In genomic region chr3:52036829-52037228, GRCh38 we compare ENCODE assay signal across 16 cellular contexts. TPM values are rescaled to one million over a fixed set of nuclear protein-coding genes. Genes with fewer than 3 reads are reported as not detected.
A peak's percentile ranks its signal among the peaks of the same experiment; 100 is the strongest.
DNase-seq lines count a peak whose midpoint lies in the region; ATAC-seq and TF ChIP-seq lines count a peak whose summit lies in the region.
"Had no signal": no experiment of that assay in that cellular context is flagged by ENCODE, and none has a peak within 500 bp of the region (broad histone marks: within the 10 kb centered on the region; RNA-seq: fewer than 3 reads in every experiment).

No MANE protein-coding gene starts in this region.

- H4K20me1 ChIP-seq in PC-9 (ENCODE audit: insufficient read depth): no peaks in the 10 kb centered on the region; the same call in 1 of the 2 replicates

- H3K27ac ChIP-seq in PC-9 (no peak overlapping the region), temporal lobe (ENCODE audit: low read depth, low read length) (peak overlapping the region; percentile 33), tibial artery (no peak overlapping the region)
- H3K27ac ChIP-seq: breast epithelium, lower lobe of right lung had no signal

- no peaks in the 10 kb centered on the region for H3K36me3 ChIP-seq in PC-9 (ENCODE audit: low read depth)
- H3K36me3 ChIP-seq in tibial artery: no peaks in the 10 kb centered on the region
- H3K36me3 ChIP-seq: breast epithelium, lower lobe of right lung had no signal

- H3K4me1 ChIP-seq in PC-9 (replicated peaks; ENCODE audit: insufficient read depth) (no peaks in the 10 kb centered on the region), tibial artery (peaks cover 0 to 13% (median 4%) of the 10 kb centered on the region in 4 donors)

- H3F3A ChIP-seq in PC-9 (ENCODE audit: insufficient read depth, low read depth): no peaks in the 10 kb centered on the region

- H3K27me3 ChIP-seq in PC-9 (ENCODE audit: insufficient read depth, low read depth): no peaks in the 10 kb centered on the region
- no peaks in the 10 kb centered on the region for H3K27me3 ChIP-seq in tibial artery
- H3K27me3 ChIP-seq: breast epithelium had no signal

- CTCF ChIA-PET in PC-9 (lab: Charles Lee): no interaction called here

- ATAC-seq in GM21526 (IDR thresholded peaks at IDR 0.05; ENCODE audit: low FRiP score, unreplicated experiment): no peak
- ATAC-seq: lower lobe of right lung had no signal

- H3K4me2 ChIP-seq in PC-9: no peak overlapping the region

- no peaks in the 10 kb centered on the region for H3K9me2 ChIP-seq in PC-9 (ENCODE audit: insufficient read depth)

- H3K79me2 ChIP-seq in PC-9 (ENCODE audit: low read depth): no peaks in the 10 kb centered on the region

- no peak overlapping the region for H3K4me3 ChIP-seq in PC-9
- no peak overlapping the region for H3K4me3 ChIP-seq in epithelial cell of esophagus (ENCODE audit: low read length)
- H3K4me3 ChIP-seq in tibial artery: no peak overlapping the region
- H3K4me3 ChIP-seq: breast epithelium, lower lobe of right lung had no signal

- BruUV-seq in PC-9 (replicated peaks; lab: Mats Ljungman, UMichigan): no TSS peak

- H3K9me3 ChIP-seq in PC-9 (ENCODE audit: insufficient read depth, low read depth) (no peaks in the 10 kb centered on the region), tibial artery (no peaks in the 10 kb centered on the region)
- H3K9me3 ChIP-seq: breast epithelium, lower lobe of right lung had no signal

- POLR2A ChIA-PET in PC-9 (lab: Charles Lee; ENCODE audit: unreplicated experiment): no interaction called here

- TF ChIP-seq CTCF in PC-9 (conservative IDR thresholded peaks at IDR 0.05) (0 out of 2 replicates have a peak, but pooled peaks have one; percentile 16), epithelial cell of esophagus (IDR thresholded peaks at IDR 0.05; ENCODE audit: insufficient read depth, low read depth, low read length, missing control alignments) (peak; percentile 13), tibial artery (IDR thresholded peaks at IDR 0.05) (no peak)

- intact Hi-C loops in PC-9 (cut with micrococcal nuclease; ENCODE audit: unreplicated experiment) (no loop called here), tibial artery (cut with DNase I; ENCODE audit: low total_unique reads) (no loop called here)

- DNase-seq in stimulated activated naive CD4-positive, alpha-beta T cell (lab: John Stamatoyannopoulos, UW): peak in 4 of 6 experiments; percentile 12 to 36 (median 22)
- DNase-seq in stimulated activated naive CD4-positive, alpha-beta T cell treated with Interleukin-2 at 50 U/mL for 16 hours (lab: John Stamatoyannopoulos, UW): no peak
- DNase-seq in PC-9 (peak in 1 of 2 experiments; percentile 8), epithelial cell of esophagus (ENCODE audit: low read depth) (no peak), tibial artery (no peak), HuH-7 (ENCODE audit: low spot score) (no peak)
- DNase-seq: activated CD4-positive, CD25-positive, alpha-beta regulatory T cell; activated CD8-positive, alpha-beta memory T cell treated with anti-CD3 and anti-CD28 coated beads, Interleukin-2, amount 50 U/mL, for 48 hours; GF-D8; lower lobe of right lung; natural killer cell; NCI-H1436 treated with DMSO at 0.1 percent for 48 hours; NCI-H446 treated with DMSO at 0.1 percent for 48 hours had no signal

- no peak overlapping the region for H2AFZ ChIP-seq in PC-9

RNA-seq across cellular contexts. Expression of gene DUSP7, which starts 19.5 kb away (rescaled TPM):
- total RNA-seq in PC-9 (2021): 9.4 and 9.5 TPM in 2 replicates
- total RNA-seq in temporal lobe: 7.9 TPM

RNA-seq across cellular contexts. Expression of gene RPL29, which starts 41.1 kb away (rescaled TPM):
- 942 and 1,278 TPM in 2 replicates for total RNA-seq in PC-9 (2021)
- 619 TPM for total RNA-seq in temporal lobe

RNA-seq across cellular contexts. Expression of gene ACY1, which starts 53.5 kb away (rescaled TPM):
- total RNA-seq in PC-9 (2021) (52.2 and 63.3 TPM in 2 replicates), temporal lobe (1.2 TPM)

Comparison
In these comparisons a context has a peak if more than half of its experiments do, and no peak if none do; other contexts are left out.
1. DNase-seq: peak in stimulated activated naive CD4-positive, alpha-beta T cell (4 of 6); none in stimulated activated naive CD4-positive, alpha-beta T cell treated with Interleukin-2 at 50 U/mL for 16 hours (single experiment), epithelial cell of esophagus (single experiment), tibial artery (0 of 2) and HuH-7 (single experiment).
2. CTCF ChIP-seq: peak in PC-9 (single experiment) and epithelial cell of esophagus (single experiment); none in tibial artery (0 of 2).
3. RNA of gene ACY1, which starts 53.5 kb away (total RNA-seq): 52.2 to 63.3 TPM in PC-9; 1.2 TPM in temporal lobe (single experiment); every median in the first group is over 10 times any median in the second.